In the genomic region with DNA sequence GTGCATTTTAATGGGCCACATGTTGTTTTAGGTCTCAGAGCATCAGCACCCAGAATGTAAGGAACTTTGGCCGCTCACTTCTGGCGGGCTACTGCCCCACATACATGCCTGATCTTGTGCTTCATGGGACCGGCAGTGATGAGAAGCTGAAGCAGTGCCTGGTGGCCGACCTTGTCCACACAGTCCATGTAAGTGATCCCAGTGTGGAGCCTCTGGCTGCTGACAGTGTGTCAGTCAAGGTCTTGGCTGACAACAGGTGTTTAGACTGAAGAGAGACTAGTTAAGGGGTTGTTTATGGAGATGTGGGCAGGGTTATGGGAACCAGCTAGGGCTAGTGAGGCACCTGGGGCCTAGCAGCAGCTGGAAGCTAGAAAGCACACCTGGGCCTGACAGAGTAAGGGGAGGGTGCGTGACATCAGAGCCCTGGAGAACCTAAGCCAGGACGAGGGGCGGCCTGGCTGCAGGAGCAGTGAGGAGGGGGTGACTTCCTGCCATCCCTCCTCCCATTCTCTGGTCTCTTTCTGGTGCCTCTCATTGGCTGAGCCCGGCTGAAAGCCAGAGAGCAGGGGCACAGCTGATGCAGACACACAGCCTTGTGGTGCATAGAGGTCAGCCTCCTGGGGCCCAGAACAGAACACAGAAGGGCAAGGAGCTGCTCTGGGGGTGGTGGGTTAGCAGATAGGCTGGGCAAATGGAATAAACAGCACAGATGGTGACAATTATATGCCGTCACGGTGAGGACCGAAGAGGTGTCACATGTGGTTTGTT, we compare ENCODE assay signal across 13 cellular contexts.
A peak's percentile ranks its signal among the peaks of the same experiment; 100 is the strongest.
DNase-seq lines count a peak whose midpoint lies in the region; ATAC-seq and TF ChIP-seq lines count a peak whose summit lies in the region.
"Had no signal": no experiment of that assay in that cellular context is flagged by ENCODE, and none has a peak within 500 bp of the region (broad histone marks: within the 10 kb centered on the region; RNA-seq: fewer than 3 reads in every experiment).

No MANE protein-coding gene starts in this region.

- no peaks in the 10 kb centered on the region for H3K9me3 Mint-ChIP-seq in neural crest cell
- no peaks in the 10 kb centered on the region for H3K9me3 Mint-ChIP-seq in Calu3 (ENCODE audit: low read depth, unreplicated experiment)
- H3K9me3 Mint-ChIP-seq: activated naive CD8-positive, alpha-beta T cell treated with anti-CD3 and anti-CD28 coated beads, Interleukin-2, amount 10 ng/mL, durations not matched to agents 7 days and 5 days; CD8-positive, alpha-beta memory T cell had no signal

- H3K27me3 Mint-ChIP-seq in neural crest cell (ENCODE audit: low read depth) (no peaks in the 10 kb centered on the region), Calu3 (ENCODE audit: unreplicated experiment) (no peaks in the 10 kb centered on the region)
- H3K27me3 Mint-ChIP-seq: activated naive CD8-positive, alpha-beta T cell treated with anti-CD3 and anti-CD28 coated beads, Interleukin-2, amount 10 ng/mL, durations not matched to agents 7 days and 5 days; CD8-positive, alpha-beta memory T cell had no signal

- H3K27ac Mint-ChIP-seq in neural crest cell (ENCODE audit: unreplicated experiment), result peak overlapping the region; percentile 92
- H3K27ac Mint-ChIP-seq in Calu3 (ENCODE audit: unreplicated experiment), result no peak overlapping the region
- H3K27ac Mint-ChIP-seq: activated naive CD8-positive, alpha-beta T cell treated with anti-CD3 and anti-CD28 coated beads, Interleukin-2, amount 10 ng/mL, durations not matched to agents 7 days and 5 days had no signal

- no peaks in the 10 kb centered on the region for H3K27me3 ChIP-seq in DND-41 (ENCODE audit: insufficient read depth, low read length, poor library complexity)

- ATAC-seq in DND-41 (ENCODE audit: insufficient read depth, low read depth), result no peak; the same call in 2 of the 3 replicates

- no peak overlapping the region for H3K4me2 ChIP-seq in DND-41 (ENCODE audit: insufficient read depth, low read length)

- H3K36me3 ChIP-seq in DND-41 (ENCODE audit: insufficient read depth, low read length), result no peaks in the 10 kb centered on the region

- H3K4me1 Mint-ChIP-seq in neural crest cell, result peaks cover 29% of the 10 kb centered on the region
- peaks cover 10% of the 10 kb centered on the region for H3K4me1 Mint-ChIP-seq in Calu3 (ENCODE audit: low read depth, unreplicated experiment)

- no peaks in the 10 kb centered on the region for H4K20me1 ChIP-seq in DND-41 (ENCODE audit: insufficient read depth, low read length)

- WGBS in lower leg skin, 2 donors, result 76 to 78% methylated on average over 11 of the region's 11 CpGs

- H3K36me3 Mint-ChIP-seq in neural crest cell (ENCODE audit: low read depth) (peaks cover 3% of the 10 kb centered on the region), Calu3 (ENCODE audit: insufficient read depth, unreplicated experiment) (peaks cover 19% of the 10 kb centered on the region)

- CTCF ChIA-PET in Calu3 (lab: Charles Lee), result no interaction called here

- H2AFZ ChIP-seq in DND-41 (ENCODE audit: low read depth, low read length), result no peak overlapping the region

- H3K79me2 ChIP-seq in DND-41 (ENCODE audit: insufficient read depth, low read length), result no peaks in the 10 kb centered on the region

- no peak overlapping the region for H3K9ac ChIP-seq in DND-41 (ENCODE audit: low read depth, low read length)

- BruUV-seq in Calu3 (replicated peaks; lab: Mats Ljungman, UMichigan), result no TSS peak

- H3K9me3 ChIP-seq in DND-41 (ENCODE audit: insufficient read depth, low read length, severe bottlenecking), result no peaks in the 10 kb centered on the region

- intact Hi-C loops in Calu3 (cut with micrococcal nuclease; ENCODE audit: unreplicated experiment), result loop anchor here (5.0 kb wide), 2 partner anchors 307 to 332 kb away; no protein-coding TSS in a partner anchor
- intact Hi-C loops in lower leg skin (cut with DNase I; ENCODE audit: low total_unique reads), result no loop called here

- TF ChIP-seq CTCF in DND-41 (IDR thresholded peaks at IDR 0.05; ENCODE audit: borderline replicate concordance, extremely low read depth, low read length, poor library complexity, severe bottlenecking), result no peak
- no peak for TF ChIP-seq CTCF in neural crest cell (conservative IDR thresholded peaks at IDR 0.05)
- no peak for TF ChIP-seq CTCF in Calu3 (IDR thresholded peaks at IDR 0.05; ENCODE audit: unreplicated experiment)
- no peak for TF ChIP-seq CTCF in lower leg skin (IDR thresholded peaks at IDR 0.05)

- H3K4me1 ChIP-seq in DND-41 (ENCODE audit: insufficient read depth, low read length), result no peaks in the 10 kb centered on the region

- DNase-seq in DND-41 (peak; percentile 5), NCI-H1417 (lab: John Stamatoyannopoulos, UW) (peak in 2 of 3 experiments; percentile 59 to 78), ecto neural progenitor cell (ENCODE audit: low spot score) (peak; percentile 66), neural crest cell (ENCODE audit: low read depth, low spot score) (peak; percentile 21), Calu3 (no peak), lower leg skin (ENCODE audit: low spot score in 2 of 2) (no peak), CD1c-positive myeloid dendritic cell (ENCODE audit: extremely low spot score) (no peak)
- no peak for DNase-seq in activated CD4-positive, alpha-beta T cell treated with anti-CD3 and anti-CD28 coated beads for 4 hours
- DNase-seq: activated CD8-positive, alpha-beta memory T cell treated with anti-CD3 and anti-CD28 coated beads, Interleukin-2, amount 50 U/mL, for 4 hours; activated naive CD8-positive, alpha-beta T cell treated with anti-CD3 and anti-CD28 coated beads, Interleukin-2, amount 10 ng/mL, durations not matched to agents 7 days and 5 days; CD8-positive, alpha-beta memory T cell; cortex of kidney; NCI-H446 had no signal

- no peak overlapping the region for H3K4me3 Mint-ChIP-seq in neural crest cell
- H3K4me3 Mint-ChIP-seq in Calu3 (ENCODE audit: low read depth, unreplicated experiment), result no peak overlapping the region
- H3K4me3 Mint-ChIP-seq: activated naive CD8-positive, alpha-beta T cell treated with anti-CD3 and anti-CD28 coated beads, Interleukin-2, amount 10 ng/mL, durations not matched to agents 7 days and 5 days; CD8-positive, alpha-beta memory T cell had no signal

- H3K27ac ChIP-seq in DND-41 (ENCODE audit: low read length), result no peak overlapping the region

- no peak for TF ChIP-seq POLR2A in lower leg skin (IDR thresholded peaks at IDR 0.05)

- H3K4me3 ChIP-seq in DND-41 (ENCODE audit: low read depth in 1 of 2, low read length in 2 of 2) (no peak overlapping the region), lower leg skin (ENCODE audit: low read depth, poor library complexity, severe bottlenecking) (no peak overlapping the region)

Comparison
In these comparisons a context has a peak if more than half of its experiments do, and no peak if none do; other contexts are left out.
1. DNase-seq: peak in DND-41 (single experiment), NCI-H1417 (2 of 3), ecto neural progenitor cell (single experiment) and neural crest cell (single experiment); none in activated CD4-positive, alpha-beta T cell treated with anti-CD3 and anti-CD28 coated beads for 4 hours (0 of 2), Calu3 (single experiment), lower leg skin (0 of 2) and CD1c-positive myeloid dendritic cell (single experiment).